7 cellular contexts compared by ENCODE assay signal in the genomic region with DNA sequence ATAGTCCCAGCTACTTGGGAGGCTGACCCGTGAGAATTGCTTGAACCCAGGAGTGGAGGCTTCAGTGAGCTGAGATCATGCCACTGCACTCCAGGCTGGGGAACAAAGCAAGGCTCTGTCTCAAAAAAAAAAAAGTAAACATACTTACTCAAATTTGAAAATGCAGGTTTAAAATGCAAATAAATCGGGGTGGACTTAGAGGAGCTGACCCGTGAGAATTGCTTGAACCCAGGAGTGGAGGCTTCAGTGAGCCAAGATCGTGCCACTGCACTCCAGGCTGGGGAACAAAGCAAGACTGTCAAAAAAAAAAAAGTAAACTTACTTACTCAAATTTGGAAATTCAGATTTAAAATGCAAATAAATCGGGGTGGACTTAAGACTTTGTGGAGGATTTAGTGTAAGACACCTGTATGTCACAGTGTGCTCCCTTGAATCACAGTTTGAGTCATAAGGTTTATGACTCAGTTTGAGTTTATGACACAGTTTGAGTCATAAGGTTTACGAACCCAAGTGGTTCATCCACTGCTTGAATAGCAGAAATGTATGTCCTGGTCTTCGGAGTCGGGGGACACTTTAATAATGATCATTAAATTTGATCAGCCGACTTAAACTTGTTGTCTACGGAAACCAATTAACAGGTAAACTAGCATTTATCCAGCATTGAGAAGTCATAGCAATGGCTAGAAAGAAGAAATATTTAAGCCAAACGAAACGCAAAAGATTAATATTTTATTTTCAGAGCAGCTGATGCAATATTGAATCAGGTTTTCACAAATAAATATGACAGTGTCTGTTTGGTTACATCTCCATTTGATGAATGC. TPM values are rescaled to one million over a fixed set of nuclear protein-coding genes. Genes with fewer than 3 reads are reported as not detected.
DNase-seq lines count a peak whose midpoint lies in the region; ATAC-seq and TF ChIP-seq lines count a peak whose summit lies in the region.

No MANE protein-coding gene starts in this region.

- DNase-seq in GM23248 (peak; percentile 93), LoVo (ENCODE audit: low spot score) (peak; percentile 93), esophagus squamous epithelium (lab: John Stamatoyannopoulos, UW) (no peak), SKM-1 (lab: John Stamatoyannopoulos, UW; ENCODE audit: unreplicated experiment) (no peak), mesothelial cell of epicardium (ENCODE audit: low spot score in 2 of 2, unreplicated experiment in 2 of 2) (no peak), ureter (ENCODE audit: low spot score) (no peak)

- in situ Hi-C loops in GM23248 (cut with MboI): no loop called here

- H3F3A ChIP-seq in GM23248 (ENCODE audit: insufficient read depth): peaks cover 32% of the 10 kb centered on the region

- H3K4me3 Mint-ChIP-seq in mesothelial cell of epicardium: no peak overlapping the region

- no peak for TF ChIP-seq POLR2A in esophagus squamous epithelium (IDR thresholded peaks at IDR 0.05)

- no peaks in the 10 kb centered on the region for H3K36me3 ChIP-seq in GM23248 (ENCODE audit: low read depth)
- H3K36me3 ChIP-seq in esophagus squamous epithelium: peaks cover 0 to 23% (median 0%) of the 10 kb centered on the region in 3 donors

- WGBS in GM23248 (ENCODE audit: low coverage in 1 of 2, low lambda C conversion rate in 2 of 2, missing lambda C conversion rate in 2 of 2), 2 experiments: 56 to 58% methylated on average over 12 of the region's 12 CpGs
- 37 to 39% methylated on average over 12 of the region's 12 CpGs for WGBS in esophagus squamous epithelium, 2 donors

- H3K4me2 ChIP-seq in GM23248 (ENCODE audit: unreplicated experiment): peak overlapping the region; percentile 68

- H4K20me1 ChIP-seq in GM23248 (ENCODE audit: insufficient read depth): no peaks in the 10 kb centered on the region

- intact Hi-C loops in esophagus squamous epithelium (cut with DNase I): no loop called here

- H3K27me3 Mint-ChIP-seq in mesothelial cell of epicardium (ENCODE audit: low read depth): no peaks in the 10 kb centered on the region

- H3K9me2 ChIP-seq in GM23248 (ENCODE audit: insufficient read depth): no peaks in the 10 kb centered on the region

- no peak overlapping the region for H3K27ac Mint-ChIP-seq in mesothelial cell of epicardium

- H2AFZ ChIP-seq in GM23248: no peak overlapping the region

- no peaks in the 10 kb centered on the region for H3K9me3 Mint-ChIP-seq in mesothelial cell of epicardium

- H3K36me3 Mint-ChIP-seq in mesothelial cell of epicardium: peaks cover 9% of the 10 kb centered on the region

- H3K27ac ChIP-seq in GM23248 (peak overlapping the region; percentile 90; the same call in 1 of the 2 replicates), esophagus squamous epithelium (peak overlapping the region; percentile 38 to 91 (median 86))

- H3K9ac ChIP-seq in GM23248: no peak overlapping the region

- H3K4me1 Mint-ChIP-seq in mesothelial cell of epicardium: peaks cover 16% of the 10 kb centered on the region

- peak; percentile 82 for ATAC-seq in GM18508 (IDR thresholded peaks at IDR 0.05; ENCODE audit: insufficient read depth, unreplicated experiment)

- H3K79me2 ChIP-seq in GM23248 (ENCODE audit: insufficient read depth): no peaks in the 10 kb centered on the region

- TF ChIP-seq CTCF in esophagus squamous epithelium (IDR thresholded peaks at IDR 0.05) (no peak), mesothelial cell of epicardium (IDR thresholded peaks at IDR 0.05; ENCODE audit: unreplicated experiment) (no peak)

- H3K9me3 ChIP-seq in GM23248 (ENCODE audit: low read depth) (no peaks in the 10 kb centered on the region), esophagus squamous epithelium (no peaks in the 10 kb centered on the region)

- H3K4me1 ChIP-seq in GM23248 (ENCODE audit: insufficient read depth) (peaks cover 35% of the 10 kb centered on the region), esophagus squamous epithelium (peaks cover 0 to 77% (median 27%) of the 10 kb centered on the region in 3 donors)

- H3K27me3 ChIP-seq in GM23248 (replicated peaks; ENCODE audit: insufficient read depth) (no peaks in the 10 kb centered on the region), esophagus squamous epithelium (no peaks in the 10 kb centered on the region)

- H3K4me3 ChIP-seq in GM23248: peak overlapping the region; percentile 26
- no peak overlapping the region for H3K4me3 ChIP-seq in esophagus squamous epithelium

RNA-seq across cellular contexts. Expression of gene MRPS10, which starts 6.8 kb away (rescaled TPM):
- 79.8 and 82.1 TPM in 2 replicates for total RNA-seq in GM23248 (2014; rRNA removed; shearing (Covaris generic))
- polyA plus RNA-seq in GM23248 (2016; fragmentation: Nextera tagmentation; extraction: Ambion mirVana): 60.6 and 65.1 TPM in 2 replicates
- 10 to 100 TPM; 40.3 to 70.3 (median 46.2) TPM for total RNA-seq in esophagus squamous epithelium
- total RNA-seq in mesothelial cell of epicardium: 23.2 to 24.4 TPM (median 23.9 TPM) in 3 replicates
- total RNA-seq in ureter: 39.0 TPM

RNA-seq across cellular contexts. Expression of gene GUCA1B, which starts 29.7 kb away (rescaled TPM):
- total RNA-seq in GM23248 (2014; rRNA removed; shearing (Covaris generic)): 0.22 and 1.3 TPM in 2 replicates
- polyA plus RNA-seq in GM23248 (2016; fragmentation: Nextera tagmentation; extraction: Ambion mirVana): not detected in 2 replicates
- total RNA-seq in esophagus squamous epithelium: 1 to 10 TPM in 1 of 4 donors, under 1 TPM in 3; 0.22 to 2.8 (median 0.61) TPM
- total RNA-seq in mesothelial cell of epicardium: 2.2 to 2.7 TPM (median 2.6 TPM) in 3 replicates
- 1.4 TPM for total RNA-seq in ureter

RNA-seq across cellular contexts. Expression of gene GUCA1A, which starts 51.3 kb away (rescaled TPM):
- not detected in 2 replicates for total RNA-seq in GM23248 (2014; rRNA removed; shearing (Covaris generic))
- polyA plus RNA-seq in GM23248 (2016; fragmentation: Nextera tagmentation; extraction: Ambion mirVana): not detected in 2 replicates
- total RNA-seq in esophagus squamous epithelium (not detected), mesothelial cell of epicardium (0.91 to 1.3 TPM (median 0.92 TPM) in 3 replicates), ureter (not detected)

Comparison
In these comparisons a context has a peak if more than half of its experiments do, and no peak if none do; other contexts are left out.
1. DNase-seq: peak in GM23248 (single experiment) and LoVo (single experiment); none in esophagus squamous epithelium (single experiment), SKM-1 (single experiment), mesothelial cell of epicardium (0 of 2) and ureter (single experiment).